In genomic region chr16:30894540-30895368, GRCh38 we compare ENCODE assay signal across 8 cellular contexts. TPM values are rescaled to one million over a fixed set of nuclear protein-coding genes. Genes with fewer than 3 reads are reported as not detected.
DNase-seq lines count a peak whose midpoint lies in the region; ATAC-seq and TF ChIP-seq lines count a peak whose summit lies in the region.

No MANE protein-coding gene starts in this region.

- ATAC-seq in HG02763 (IDR thresholded peaks at IDR 0.05; ENCODE audit: unreplicated experiment) = no peak

- peak overlapping the region; percentile 86 to 100 for H3K27ac ChIP-seq in coronary artery

- H3K4me3 ChIP-seq in BJ (ENCODE audit: low read depth, low read length) (peak overlapping the region; percentile 35), MG63 (peak overlapping the region; percentile 86), coronary artery (peak overlapping the region; percentile 82)

- no peaks in the 10 kb centered on the region for H3K9me3 Mint-ChIP-seq in nephron

- peaks cover 13% of the 10 kb centered on the region for H3K36me3 Mint-ChIP-seq in nephron (ENCODE audit: low read depth)

- H3K27ac Mint-ChIP-seq in nephron = peak overlapping the region; percentile 97 to 99 (median 98)

- H3K4me3 Mint-ChIP-seq in nephron = peak overlapping the region; percentile 88 to 95 (median 88)

- CTCF ChIA-PET in BJ (lab: Yijun Ruan, JAX) = interaction anchor here (1.5 kb wide), 1 partner anchor 50 kb away, joined by 4 read pairs; no protein-coding TSS in a partner anchor

- DNase-seq in BJ (ENCODE audit: low read depth) (no peak), MG63 (no peak), coronary artery (ENCODE audit: low spot score) (no peak), DMS53 treated with DMSO at 0.1 percent for 48 hours (lab: John Stamatoyannopoulos, UW; ENCODE audit: unreplicated experiment) (no peak), HuH-7.5 (ENCODE audit: low spot score) (no peak), KG1 (lab: John Stamatoyannopoulos, UW) (no peak)

- no peaks in the 10 kb centered on the region for H3K27me3 ChIP-seq in BJ (ENCODE audit: control insufficient read depth, insufficient read depth, low read length)
- H3K27me3 ChIP-seq in MG63 = no peaks in the 10 kb centered on the region

- H3K27me3 Mint-ChIP-seq in nephron (ENCODE audit: low read depth) = no peaks in the 10 kb centered on the region

- no peak for TF ChIP-seq CTCF in BJ (IDR thresholded peaks at IDR 0.05; ENCODE audit: insufficient read depth, low read depth, low read length)
- no peak for TF ChIP-seq CTCF in coronary artery (IDR thresholded peaks at IDR 0.05)
- TF ChIP-seq CTCF in nephron (IDR thresholded peaks at IDR 0.05; ENCODE audit: unreplicated experiment in 3 of 3) = no peak

- H3K36me3 ChIP-seq in BJ (ENCODE audit: control insufficient read depth, insufficient read depth, low read length) (peaks cover 2% of the 10 kb centered on the region), MG63 (peaks cover 23% of the 10 kb centered on the region)

- no peaks in the 10 kb centered on the region for H3K9me3 ChIP-seq in MG63

- H3K4me1 Mint-ChIP-seq in nephron = peaks cover 38% of the 10 kb centered on the region

- POLR2A ChIA-PET in BJ (lab: Charles Lee) = no interaction called here

RNA-seq across cellular contexts. Expression of gene BCL7C, which starts 0.9 kb away (rescaled TPM):
- 27.4 and 27.8 TPM in 2 replicates for polyA plus RNA-seq in BJ (2011; rRNA removed)
- polyA minus RNA-seq in BJ (2011; rRNA and poly(A)+ RNA removed) = 6.5 and 9.4 TPM in 2 replicates
- 64.3 and 70.8 TPM in 2 replicates for total RNA-seq in MG63 (2014; rRNA removed; shearing (Covaris generic); ENCODE audit: low replicate concordance)

RNA-seq across cellular contexts. Expression of gene CTF1, which starts 1.7 kb away (rescaled TPM):
- polyA plus RNA-seq in BJ (2011; rRNA removed) = 14.9 and 22.2 TPM in 2 replicates
- polyA minus RNA-seq in BJ (2011; rRNA and poly(A)+ RNA removed) = 6.6 and 8.8 TPM in 2 replicates
- not detected in 2 replicates for total RNA-seq in MG63 (2014; rRNA removed; shearing (Covaris generic); ENCODE audit: low replicate concordance)

RNA-seq across cellular contexts. Expression of gene FBXL19, which starts 28.6 kb away (rescaled TPM):
- 5.9 and 7.6 TPM in 2 replicates for polyA plus RNA-seq in BJ (2011; rRNA removed)
- 5.5 and 7.6 TPM in 2 replicates for polyA minus RNA-seq in BJ (2011; rRNA and poly(A)+ RNA removed)
- 19.5 and 31.2 TPM in 2 replicates for total RNA-seq in MG63 (2014; rRNA removed; shearing (Covaris generic); ENCODE audit: low replicate concordance)

RNA-seq across cellular contexts. Expression of gene ORAI3, which starts 54.1 kb away (rescaled TPM):
- 25.6 and 37.1 TPM in 2 replicates for polyA plus RNA-seq in BJ (2011; rRNA removed)
- 22.4 and 25.4 TPM in 2 replicates for polyA minus RNA-seq in BJ (2011; rRNA and poly(A)+ RNA removed)
- total RNA-seq in MG63 (2014; rRNA removed; shearing (Covaris generic); ENCODE audit: low replicate concordance) = 4.1 and 4.2 TPM in 2 replicates

Comparison
In these comparisons a context has a peak if more than half of its experiments do, and no peak if none do; other contexts are left out.
1. H3K4me3 ChIP-seq: peak in every context shown above with its lines; median percentile 86 in MG63; 82 in coronary artery; 35 in BJ.